ENCODE assay signal across 35 cellular contexts in the genomic region with DNA sequence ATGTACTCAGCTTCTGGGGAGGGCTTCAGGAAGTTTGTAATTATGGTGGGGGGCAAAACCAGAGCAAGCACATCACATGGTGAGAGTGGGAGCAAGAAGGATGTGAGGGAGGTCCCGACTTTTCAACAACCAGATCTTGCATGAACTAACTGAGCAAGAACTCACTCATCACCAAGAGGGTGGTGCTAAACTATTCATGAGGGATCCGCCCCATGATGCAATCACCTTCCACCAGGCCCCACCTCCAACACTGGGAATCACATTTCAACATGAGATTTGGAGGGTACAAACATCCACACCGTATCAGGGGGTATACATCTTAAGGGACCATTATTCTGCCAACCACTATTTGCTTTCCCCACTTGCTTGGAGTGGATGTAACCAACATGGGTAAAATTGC.
"Had no signal": no experiment of that assay in that cellular context is flagged by ENCODE, and none has a peak within 500 bp of the region (broad histone marks: within the 10 kb centered on the region; RNA-seq: fewer than 3 reads in every experiment).

No MANE protein-coding gene starts in this region.

- H3K9me3 Mint-ChIP-seq: activated B cell treated with CpG ODN at 0.5 μM for 24 hours; activated CD4-positive, alpha-beta memory T cell treated with anti-CD3 and anti-CD28 coated beads for 36 hours; activated naive CD4-positive, alpha-beta T cell treated with anti-CD3 and anti-CD28 coated beads, Interleukin-2, amount 10 ng/mL, durations not matched to agents 7 days and 5 days; activated T-helper 1 cell treated with anti-CD3 and anti-CD28 coated beads, Interleukin-12 subunit alpha, Interleukin-12 subunit beta, Interleukin-2, Interleukin-4 antibody, amounts not matched to agents 30 ng/mL and 10 ng/mL and 1 ng/mL, durations not matched to agents 14 hours and 24 hours and 36 hours; T-helper 2 cell treated with Interferon-gamma antibody and Interleukin-4, amounts not matched to agents 5 μg/mL and 100 μg/mL, for 36 hours had no signal

- H3K27me3 Mint-ChIP-seq: activated B cell treated with CpG ODN at 0.5 μM for 24 hours; activated CD8-positive, alpha-beta memory T cell treated with anti-CD3 and anti-CD28 coated beads, Interleukin-2, amount 10 ng/mL, durations not matched to agents 7 days and 5 days; activated naive CD4-positive, alpha-beta T cell treated with anti-CD3 and anti-CD28 coated beads, Interleukin-2, amount 10 ng/mL, durations not matched to agents 7 days and 5 days; activated naive CD8-positive, alpha-beta T cell treated with anti-CD3 and anti-CD28 coated beads, Interleukin-2, amount 10 ng/mL, durations not matched to agents 7 days and 5 days; brain had no signal

- H3K27me3 ChIP-seq: ascending aorta, breast epithelium, cardiac muscle cell, colonic mucosa, gastroesophageal sphincter had no signal

- H3K4me3 ChIP-seq: ascending aorta, breast epithelium, cardiac muscle cell, colonic mucosa, gastroesophageal sphincter, heart right ventricle had no signal

- H3K36me3 Mint-ChIP-seq: activated CD4-positive, alpha-beta memory T cell treated with anti-CD3 and anti-CD28 coated beads for 36 hours; activated naive CD4-positive, alpha-beta T cell treated with anti-CD3 and anti-CD28 coated beads, Interleukin-2, amount 10 ng/mL, durations not matched to agents 7 days and 5 days; activated naive CD4-positive, alpha-beta T cell treated with anti-CD3 and anti-CD28 coated beads, Interleukin-2, amount 50 U/mL, for 72 hours; brain had no signal

- H3K27ac Mint-ChIP-seq: activated B cell treated with CpG ODN at 0.5 μM for 24 hours; activated CD4-positive, alpha-beta memory T cell treated with anti-CD3 and anti-CD28 coated beads for 36 hours; activated CD4-positive, alpha-beta T cell treated with anti-CD3 and anti-CD28 coated beads for 36 hours; activated CD4-positive, alpha-beta T cell treated with anti-CD3 and anti-CD28 coated beads, Interleukin-2, amount 10 ng/mL, durations not matched to agents 24 days and 14 days; activated CD8-positive, alpha-beta memory T cell treated with anti-CD3 and anti-CD28 coated beads, Interleukin-2, amount 10 ng/mL, durations not matched to agents 7 days and 5 days; activated CD8-positive, alpha-beta T cell treated with anti-CD3 and anti-CD28 coated beads, Interleukin-2, amount 10 ng/mL, durations not matched to agents 7 days and 5 days; activated naive CD4-positive, alpha-beta T cell treated with anti-CD3 and anti-CD28 coated beads, Interleukin-2, amount 10 ng/mL, durations not matched to agents 7 days and 5 days; activated naive CD4-positive, alpha-beta T cell treated with anti-CD3 and anti-CD28 coated beads, Interleukin-2, amount 50 U/mL, for 72 hours; activated naive CD8-positive, alpha-beta T cell treated with anti-CD3 and anti-CD28 coated beads, Interleukin-2, amount 10 ng/mL, durations not matched to agents 7 days and 5 days; activated T-helper 1 cell treated with anti-CD3 and anti-CD28 coated beads, Interleukin-12 subunit alpha, Interleukin-12 subunit beta, Interleukin-2, Interleukin-4 antibody, amounts not matched to agents 30 ng/mL and 10 ng/mL and 1 ng/mL, durations not matched to agents 14 hours and 24 hours and 36 hours; brain; T-helper 17 cell; T-helper 2 cell treated with Interferon-gamma antibody and Interleukin-4, amounts not matched to agents 5 μg/mL and 100 μg/mL, for 36 hours had no signal

- H3K4me1 Mint-ChIP-seq: T-helper 17 cell had no signal

- DNase-seq: activated B cell treated with CpG ODN at 0.5 μM for 24 hours; activated CD4-positive, alpha-beta memory T cell treated with anti-CD3 and anti-CD28 coated beads for 36 hours; activated CD4-positive, alpha-beta T cell treated with anti-CD3 and anti-CD28 coated beads for 36 hours; activated CD4-positive, alpha-beta T cell treated with anti-CD3 and anti-CD28 coated beads, Interleukin-2, amount 10 ng/mL, durations not matched to agents 24 days and 14 days; activated CD8-positive, alpha-beta memory T cell treated with anti-CD3 and anti-CD28 coated beads, Interleukin-2, amount 10 ng/mL, durations not matched to agents 7 days and 5 days; activated CD8-positive, alpha-beta memory T cell treated with anti-CD3 and anti-CD28 coated beads, Interleukin-2, amount 50 U/mL, for 4 hours; activated CD8-positive, alpha-beta T cell treated with anti-CD3 and anti-CD28 coated beads, Interleukin-2, amount 10 ng/mL, durations not matched to agents 7 days and 5 days; activated gamma-delta T cell; activated naive CD4-positive, alpha-beta T cell; activated naive CD4-positive, alpha-beta T cell treated with anti-CD3 and anti-CD28 coated beads, Interleukin-2, amount 10 ng/mL, durations not matched to agents 7 days and 5 days; activated naive CD8-positive, alpha-beta T cell treated with anti-CD3 and anti-CD28 coated beads, Interleukin-2, amount 10 ng/mL, durations not matched to agents 7 days and 5 days; activated T-cell treated with anti-CD3 and anti-CD28 coated beads, Interleukin-2, amount 50 U/mL, for 1 hour; activated T-cell treated with anti-CD3 and anti-CD28 coated beads, Interleukin-2, amount 50 U/mL, for 48 hours; central memory CD4-positive, alpha-beta T cell; cerebellar nuclear complex; colonic mucosa; effector CD8-positive, alpha-beta T cell; foreskin melanocyte; heart right ventricle; T-helper 1 cell; T-helper 17 cell; T1000; WERI-Rb-1 had no signal

- H3K9me3 ChIP-seq: ascending aorta, breast epithelium, colonic mucosa, heart right ventricle had no signal

- ATAC-seq: activated CD4-positive, alpha-beta T cell treated with anti-CD3 and anti-CD28 coated beads for 36 hours; activated CD4-positive, CD25-positive, alpha-beta regulatory T cell treated with anti-CD3 and anti-CD28 coated beads, Interleukin-2, amount 50 U/mL, for 24 hours; activated CD8-positive, alpha-beta memory T cell treated with anti-CD3 and anti-CD28 coated beads, Interleukin-2, amount 10 ng/mL, durations not matched to agents 7 days and 5 days; activated CD8-positive, alpha-beta T cell treated with anti-CD3 and anti-CD28 coated beads, Interleukin-2, amount 10 ng/mL, durations not matched to agents 7 days and 5 days; activated naive CD4-positive, alpha-beta T cell treated with anti-CD3 and anti-CD28 coated beads, Interleukin-2, amount 50 U/mL, for 72 hours; esophagus mucosa; gastroesophageal sphincter; heart right ventricle; T-helper 17 cell had no signal

- H3K27ac ChIP-seq: ascending aorta, breast epithelium, cardiac muscle cell, colonic mucosa, gastroesophageal sphincter, heart right ventricle, WERI-Rb-1 had no signal

- FAIRE-seq: endometrium, endothelial cell of umbilical vein had no signal

- H3K36me3 ChIP-seq: ascending aorta, breast epithelium, cardiac muscle cell, colonic mucosa, gastroesophageal sphincter, heart right ventricle, WERI-Rb-1 had no signal

- H3K4me1 ChIP-seq: ascending aorta, breast epithelium, colonic mucosa, gastroesophageal sphincter had no signal

- H3K4me3 Mint-ChIP-seq: activated B cell treated with CpG ODN at 0.5 μM for 24 hours; activated CD4-positive, alpha-beta memory T cell treated with anti-CD3 and anti-CD28 coated beads for 36 hours; activated CD4-positive, alpha-beta T cell treated with anti-CD3 and anti-CD28 coated beads for 36 hours; activated CD4-positive, alpha-beta T cell treated with anti-CD3 and anti-CD28 coated beads, Interleukin-2, amount 10 ng/mL, durations not matched to agents 24 days and 14 days; activated CD8-positive, alpha-beta memory T cell treated with anti-CD3 and anti-CD28 coated beads, Interleukin-2, amount 10 ng/mL, durations not matched to agents 7 days and 5 days; activated CD8-positive, alpha-beta T cell treated with anti-CD3 and anti-CD28 coated beads, Interleukin-2, amount 10 ng/mL, durations not matched to agents 7 days and 5 days; activated naive CD4-positive, alpha-beta T cell treated with anti-CD3 and anti-CD28 coated beads, Interleukin-2, amount 10 ng/mL, durations not matched to agents 7 days and 5 days; activated naive CD8-positive, alpha-beta T cell treated with anti-CD3 and anti-CD28 coated beads, Interleukin-2, amount 10 ng/mL, durations not matched to agents 7 days and 5 days; activated T-helper 1 cell treated with anti-CD3 and anti-CD28 coated beads, Interleukin-12 subunit alpha, Interleukin-12 subunit beta, Interleukin-2, Interleukin-4 antibody, amounts not matched to agents 30 ng/mL and 10 ng/mL and 1 ng/mL, durations not matched to agents 14 hours and 24 hours and 36 hours; brain; T-helper 17 cell; T-helper 2 cell treated with Interferon-gamma antibody and Interleukin-4, amounts not matched to agents 5 μg/mL and 100 μg/mL, for 36 hours had no signal
